Comparison of ENCODE assay signal across 1 cellular context in the genomic region with DNA sequence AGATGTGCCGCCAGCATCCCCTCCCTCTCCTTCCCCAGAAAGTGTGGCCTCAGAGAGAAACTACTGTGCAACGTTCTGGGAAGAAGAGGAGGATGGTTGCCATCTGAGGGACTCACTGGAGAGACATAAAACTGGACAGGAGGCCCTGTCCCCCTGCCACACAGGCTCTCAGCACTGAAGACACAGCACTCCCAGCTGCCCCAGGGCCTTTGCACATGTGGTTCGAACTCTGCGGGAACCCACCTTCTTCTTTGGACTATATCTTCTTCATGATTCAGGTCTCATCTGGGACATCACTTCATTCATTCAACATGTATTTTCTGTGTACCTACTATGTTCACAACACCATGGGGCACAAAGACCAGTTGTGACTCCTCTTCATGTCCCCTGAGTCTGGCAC.
A peak's percentile ranks its signal among the peaks of the same experiment; 100 is the strongest.
TF ChIP-seq lines count a peak whose summit lies in the region.

No MANE protein-coding gene starts in this region.

TF ChIP-seq in H1, 55 proteins besides CTCF, POLR2A, EP300 and RAD21:
- TF ChIP-seq KDM1A (IDR thresholded peaks at IDR 0.05; ENCODE audit: borderline replicate concordance, low read length) = peak; percentile 79
- no peak for TF ChIP-seq SP1 (IDR thresholded peaks at IDR 0.05; ENCODE audit: low read depth, low read length)
